15 cellular contexts compared by ENCODE assay signal in genomic region chr14:65249471-65250161, GRCh38.
DNase-seq lines count a peak whose midpoint lies in the region; ATAC-seq and TF ChIP-seq lines count a peak whose summit lies in the region.
"Had no signal": no experiment of that assay in that cellular context is flagged by ENCODE, and none has a peak within 500 bp of the region (broad histone marks: within the 10 kb centered on the region; RNA-seq: fewer than 3 reads in every experiment).

No MANE protein-coding gene starts in this region.

- H3K27ac ChIP-seq in C4-2B (peak overlapping the region; percentile 75), VCaP (peak overlapping the region; percentile 56), mesenchymal stem cell (ENCODE audit: low read length, poor library complexity, severe bottlenecking) (no peak overlapping the region), trophoblast cell (ENCODE audit: low read depth, low read length) (no peak overlapping the region)

- CTCF ChIA-PET in HEK293T (lab: Yijun Ruan, JAX), result no interaction called here

- ATAC-seq in HG03280 (IDR thresholded peaks at IDR 0.05; ENCODE audit: unreplicated experiment), result no peak
- ATAC-seq in HG02798 (IDR thresholded peaks at IDR 0.05; ENCODE audit: poor library complexity, unreplicated experiment), result no peak
- ATAC-seq: CD8-positive, alpha-beta T cell had no signal

- H3K4me3 ChIP-seq in mesenchymal stem cell (ENCODE audit: insufficient read depth in 1 of 2, low read depth in 1 of 2, low read length in 2 of 2) (no peak overlapping the region), trophoblast cell (ENCODE audit: low read depth, low read length) (no peak overlapping the region)
- H3K4me3 ChIP-seq: HAP-1 had no signal

- H3K79me2 ChIP-seq in trophoblast cell (ENCODE audit: control insufficient read depth, insufficient read depth, low read length, poor library complexity), result no peaks in the 10 kb centered on the region

- no peak overlapping the region for H4K8ac ChIP-seq in mesenchymal stem cell (ENCODE audit: low read length)
- no peak overlapping the region for H4K8ac ChIP-seq in trophoblast cell (ENCODE audit: low read depth, low read length)

- no peak overlapping the region for H2BK15ac ChIP-seq in mesenchymal stem cell (ENCODE audit: low read depth, poor library complexity, severe bottlenecking)

- H3K36me3 ChIP-seq in mesenchymal stem cell (ENCODE audit: control insufficient read depth in 1 of 2, insufficient read depth in 2 of 2, low read depth in 1 of 2, low read length in 2 of 2) (no peaks in the 10 kb centered on the region), trophoblast cell (ENCODE audit: control insufficient read depth in 1 of 2, insufficient read depth in 2 of 2, low read length in 2 of 2) (no peaks in the 10 kb centered on the region)
- H3K36me3 ChIP-seq: BE2C, HAP-1 had no signal

- H2AK5ac ChIP-seq in mesenchymal stem cell (ENCODE audit: low read length, severe bottlenecking) (no peak overlapping the region), trophoblast cell (ENCODE audit: low read length) (peak overlapping the region; percentile 3)

- H2BK120ac ChIP-seq in mesenchymal stem cell (ENCODE audit: low read depth, low read length) (no peak overlapping the region), trophoblast cell (ENCODE audit: insufficient read depth, low read length, poor library complexity) (no peak overlapping the region)

- H2BK12ac ChIP-seq in mesenchymal stem cell (ENCODE audit: low read length in 2 of 2) (no peak overlapping the region), trophoblast cell (ENCODE audit: low read length) (no peak overlapping the region)

- H2AFZ ChIP-seq in mesenchymal stem cell (ENCODE audit: low read depth, low read length), result peak overlapping the region; percentile 10
- no peak overlapping the region for H2AFZ ChIP-seq in trophoblast cell (ENCODE audit: insufficient read depth, low read length, poor library complexity)

- H3K4me2 ChIP-seq in mesenchymal stem cell (ENCODE audit: low read length, poor library complexity, severe bottlenecking) (no peak overlapping the region), trophoblast cell (ENCODE audit: low read length) (no peak overlapping the region)

- H3K79me1 ChIP-seq in mesenchymal stem cell (replicated peaks; ENCODE audit: low read length, poor library complexity, severe bottlenecking) (no peaks in the 10 kb centered on the region), trophoblast cell (ENCODE audit: low read length) (peaks cover 23% of the 10 kb centered on the region)

- H3K4ac ChIP-seq in mesenchymal stem cell (ENCODE audit: low read depth in 1 of 2, low read length in 2 of 2) (no peak overlapping the region), trophoblast cell (ENCODE audit: low read depth, low read length) (no peak overlapping the region)

- peaks cover 4% of the 10 kb centered on the region for H3K9me3 ChIP-seq in mesenchymal stem cell (ENCODE audit: control insufficient read depth, low read length)
- H3K9me3 ChIP-seq in trophoblast cell (ENCODE audit: insufficient read depth, low read depth, low read length), result no peaks in the 10 kb centered on the region
- H3K9me3 ChIP-seq: BE2C, HAP-1 had no signal

- no peak overlapping the region for H2BK5ac ChIP-seq in mesenchymal stem cell (ENCODE audit: low read depth, low read length, poor library complexity, severe bottlenecking)
- no peak overlapping the region for H2BK5ac ChIP-seq in trophoblast cell (ENCODE audit: low read depth, low read length, poor library complexity)

- POLR2A ChIA-PET in HEK293T (lab: Yijun Ruan, JAX), result no interaction called here

- H3K23ac ChIP-seq in mesenchymal stem cell (ENCODE audit: low read length in 2 of 2) (no peak overlapping the region), trophoblast cell (ENCODE audit: low read length) (no peak overlapping the region)

- peaks cover under 1% of the 10 kb centered on the region for H3K4me1 ChIP-seq in mesenchymal stem cell (ENCODE audit: control insufficient read depth, insufficient read depth, low read depth, low read length)
- peaks cover 5 to 12% of the 10 kb centered on the region in 2 experiments for H3K4me1 ChIP-seq in trophoblast cell (ENCODE audit: control insufficient read depth in 1 of 2, insufficient read depth in 2 of 2, low read length in 2 of 2)
- H3K4me1 ChIP-seq: HAP-1 had no signal

- 90% methylated on average over 5 of the region's 5 CpGs for WGBS in mesenchymal stem cell
- WGBS in trophoblast cell (ENCODE audit: extremely low coverage, insufficient coverage, insufficient read length), result no CpG with 5 or more reads among the region's 5 CpGs

- DNase-seq in mesenchymal stem cell, result no peak
- no peak for DNase-seq in trophoblast cell
- no peak for DNase-seq in HEK293T (ENCODE audit: extremely low spot score)
- no peak for DNase-seq in stimulated activated CD4-positive, alpha-beta T cell treated with anti-CD3 and anti-CD28 coated beads, Interleukin-15, amount 100 ng/mL, for 24 hours
- DNase-seq: BE2C; Caco-2; CD8-positive, alpha-beta T cell; DND-41; GDM1; IMR-90 had no signal

- H3K9ac ChIP-seq in mesenchymal stem cell (ENCODE audit: low read length) (no peak overlapping the region), trophoblast cell (ENCODE audit: low read length) (no peak overlapping the region)

- H3K18ac ChIP-seq in mesenchymal stem cell (ENCODE audit: low read depth in 1 of 2, low read length in 2 of 2), result peak overlapping the region in 1 of 2 experiments; percentile 4
- no peak overlapping the region for H3K18ac ChIP-seq in trophoblast cell (ENCODE audit: low read length)

- no peak overlapping the region for H4K91ac ChIP-seq in mesenchymal stem cell (ENCODE audit: low read length)
- no peak overlapping the region for H4K91ac ChIP-seq in trophoblast cell (ENCODE audit: low read depth, low read length)

- no peak overlapping the region for H4K12ac ChIP-seq in trophoblast cell (ENCODE audit: low read depth, low read length)

- H3K14ac ChIP-seq in mesenchymal stem cell (ENCODE audit: low read length in 2 of 2), result no peak overlapping the region
- H3K14ac ChIP-seq in trophoblast cell (ENCODE audit: low read length), result no peak overlapping the region

- no peak for TF ChIP-seq CTCF in C4-2B (conservative IDR thresholded peaks at IDR 0.05)
- no peak for TF ChIP-seq CTCF in VCaP (conservative IDR thresholded peaks at IDR 0.05)

- H3K27me3 ChIP-seq in mesenchymal stem cell (ENCODE audit: control insufficient read depth in 1 of 2, insufficient read depth in 1 of 2, low read length in 2 of 2) (no peaks in the 10 kb centered on the region), trophoblast cell (ENCODE audit: insufficient read depth, low read length) (no peaks in the 10 kb centered on the region)
- H3K27me3 ChIP-seq: BE2C had no signal

TF ChIP-seq in HEK293T, 16 proteins besides CTCF, POLR2A, EP300 and RAD21:
- TF ChIP-seq ARNT (IDR thresholded peaks at IDR 0.05) (no peak), BHLHE40 (IDR thresholded peaks at IDR 0.05; ENCODE audit: borderline replicate concordance) (no peak), NFRKB (IDR thresholded peaks at IDR 0.05) (no peak), LEF1 (IDR thresholded peaks at IDR 0.05; ENCODE audit: borderline replicate concordance) (no peak), HDGF (IDR thresholded peaks at IDR 0.05; ENCODE audit: borderline replicate concordance) (no peak), SUZ12 (IDR thresholded peaks at IDR 0.05) (no peak), FOXK2 (IDR thresholded peaks at IDR 0.05) (no peak), L3MBTL2 (conservative IDR thresholded peaks at IDR 0.05) (no peak)

Comparison
In these comparisons a context has a peak if more than half of its experiments do, and no peak if none do; other contexts are left out.
1. H3K27ac ChIP-seq: peak in C4-2B (single experiment) and VCaP (single experiment); none in mesenchymal stem cell (single experiment) and trophoblast cell (single experiment).